In genomic region chr1:51616490-51616889, GRCh38 we compare ENCODE assay signal across 8 cellular contexts.
A peak's percentile ranks its signal among the peaks of the same experiment; 100 is the strongest.
DNase-seq lines count a peak whose midpoint lies in the region; ATAC-seq and TF ChIP-seq lines count a peak whose summit lies in the region.

No MANE protein-coding gene starts in this region.

- no peak overlapping the region for H3K4me3 Mint-ChIP-seq in T-helper 2 cell treated with Interferon-gamma antibody and Interleukin-4, amounts not matched to agents 5 μg/mL and 100 μg/mL, for 36 hours

- peaks cover 15% of the 10 kb centered on the region for H3K4me1 ChIP-seq in DOHH2 (ENCODE audit: control insufficient read depth, low read length)
- H3K4me1 ChIP-seq in RWPE2 (ENCODE audit: insufficient read depth, poor library complexity, severe bottlenecking), result peaks cover 34% of the 10 kb centered on the region

- peak overlapping the region; percentile 99 for H3K4me3 ChIP-seq in DOHH2 (ENCODE audit: low read length)
- peak overlapping the region; percentile 75 for H3K4me3 ChIP-seq in RWPE2 (ENCODE audit: severe bottlenecking)
- H3K4me3 ChIP-seq in fibroblast of pulmonary artery (replicated peaks; ENCODE audit: low read depth, low read length), result peak overlapping the region; percentile 96
- peak overlapping the region; percentile 95 for H3K4me3 ChIP-seq in retinal pigment epithelial cell (ENCODE audit: low read length)

- H4K20me1 ChIP-seq in DOHH2 (ENCODE audit: control insufficient read depth, insufficient read depth, low read depth, low read length), result no peaks in the 10 kb centered on the region

- H3K36me3 ChIP-seq in DOHH2 (ENCODE audit: control insufficient read depth, low read length), result no peaks in the 10 kb centered on the region
- no peaks in the 10 kb centered on the region for H3K36me3 ChIP-seq in RWPE2 (ENCODE audit: low read depth)

- H3K27me3 Mint-ChIP-seq in T-helper 2 cell treated with Interferon-gamma antibody and Interleukin-4, amounts not matched to agents 5 μg/mL and 100 μg/mL, for 36 hours (ENCODE audit: low read depth), result peaks cover 7% of the 10 kb centered on the region

- H3K9me2 ChIP-seq in DOHH2 (replicated peaks; ENCODE audit: control insufficient read depth, low read length), result no peaks in the 10 kb centered on the region

- DNase-seq in RWPE2 (ENCODE audit: low spot score), result no peak
- DNase-seq in fibroblast of pulmonary artery (ENCODE audit: low read depth), result no peak
- no peak for DNase-seq in retinal pigment epithelial cell (ENCODE audit: low read depth)
- no peak for DNase-seq in activated CD4-positive, CD25-positive, alpha-beta regulatory T cell (lab: John Stamatoyannopoulos, UW)
- DNase-seq in T-helper 2 cell treated with Interferon-gamma antibody and Interleukin-4, amounts not matched to agents 5 μg/mL and 100 μg/mL, for 36 hours (ENCODE audit: low spot score), result no peak
- DNase-seq in NCI-H748 treated with DMSO at 0.1 percent for 48 hours (lab: John Stamatoyannopoulos, UW), result no peak
- DNase-seq in NCI-H1105 treated with DMSO at 0.1 percent for 48 hours (lab: John Stamatoyannopoulos, UW), result no peak

- peaks cover 10% of the 10 kb centered on the region for H3K27me3 ChIP-seq in DOHH2 (ENCODE audit: control insufficient read depth, low read length)
- H3K27me3 ChIP-seq in RWPE2 (ENCODE audit: insufficient read depth, poor library complexity, severe bottlenecking), result no peaks in the 10 kb centered on the region

- no peaks in the 10 kb centered on the region for H3K9me3 Mint-ChIP-seq in T-helper 2 cell treated with Interferon-gamma antibody and Interleukin-4, amounts not matched to agents 5 μg/mL and 100 μg/mL, for 36 hours

- ATAC-seq in RWPE2 (ENCODE audit: low read depth), result no peak

- no peak overlapping the region for H3K27ac Mint-ChIP-seq in T-helper 2 cell treated with Interferon-gamma antibody and Interleukin-4, amounts not matched to agents 5 μg/mL and 100 μg/mL, for 36 hours

- no peaks in the 10 kb centered on the region for H3F3A ChIP-seq in DOHH2 (ENCODE audit: control insufficient read depth, insufficient read depth)

- peaks cover 13% of the 10 kb centered on the region for H3K79me2 ChIP-seq in DOHH2 (ENCODE audit: control insufficient read depth, low read length)

- H3K4me2 ChIP-seq in DOHH2 (ENCODE audit: low read length), result peak overlapping the region; percentile 93

- H3K27ac ChIP-seq in DOHH2 (ENCODE audit: low read depth, low read length) (no peak overlapping the region), RWPE2 (ENCODE audit: poor library complexity, severe bottlenecking) (no peak overlapping the region)

- peaks cover 17% of the 10 kb centered on the region for H3K4me1 Mint-ChIP-seq in T-helper 2 cell treated with Interferon-gamma antibody and Interleukin-4, amounts not matched to agents 5 μg/mL and 100 μg/mL, for 36 hours (ENCODE audit: low read depth)

- H3K36me3 Mint-ChIP-seq in T-helper 2 cell treated with Interferon-gamma antibody and Interleukin-4, amounts not matched to agents 5 μg/mL and 100 μg/mL, for 36 hours (ENCODE audit: low read depth), result peaks cover 4% of the 10 kb centered on the region

- no peak for TF ChIP-seq CTCF in DOHH2 (IDR thresholded peaks at IDR 0.05; ENCODE audit: low read depth, low read length, poor library complexity, severe bottlenecking)
- no peak for TF ChIP-seq CTCF in RWPE2 (IDR thresholded peaks at IDR 0.05; ENCODE audit: poor library complexity, severe bottlenecking)
- TF ChIP-seq CTCF in fibroblast of pulmonary artery (IDR thresholded peaks at IDR 0.05; ENCODE audit: low read length, missing control alignments), result no peak
- TF ChIP-seq CTCF in retinal pigment epithelial cell (conservative IDR thresholded peaks at IDR 0.05; ENCODE audit: low read depth, low read length), result no peak

- no peaks in the 10 kb centered on the region for H3K9me3 ChIP-seq in DOHH2 (ENCODE audit: control insufficient read depth, insufficient read depth, low read length)
- H3K9me3 ChIP-seq in RWPE2 (ENCODE audit: severe bottlenecking), result no peaks in the 10 kb centered on the region
